8 cellular contexts compared by ENCODE assay signal in the genomic region with DNA sequence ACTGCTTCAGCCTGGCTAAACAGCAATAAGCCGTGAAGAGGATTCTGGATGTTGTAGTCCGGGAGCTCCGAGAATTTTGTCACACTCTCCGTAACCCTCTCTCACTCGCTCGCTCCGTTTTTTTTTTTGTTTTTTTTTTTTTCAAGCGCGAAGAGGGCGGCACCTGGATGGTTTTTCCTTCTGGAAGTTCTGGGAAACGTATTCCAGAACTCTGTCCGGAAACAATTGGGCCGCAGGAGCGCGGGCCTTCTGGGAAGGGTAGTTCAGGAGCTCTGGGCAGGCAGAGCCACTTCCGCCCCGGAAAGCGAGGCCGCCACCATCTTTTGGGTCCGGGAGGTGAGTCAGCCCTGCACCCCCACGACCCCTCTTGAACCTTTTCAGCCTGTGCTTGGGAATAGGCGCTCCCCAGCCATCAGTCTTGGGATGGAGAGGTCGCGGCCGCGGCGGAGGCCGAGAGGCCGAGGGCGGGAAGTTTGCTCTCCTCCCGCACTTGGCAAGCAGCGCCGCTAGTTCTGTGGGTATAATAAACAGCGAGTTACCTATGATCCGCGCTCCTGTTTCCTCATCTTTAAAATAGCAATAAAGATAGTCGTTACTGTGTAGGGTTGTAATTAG. TPM values are rescaled to one million over a fixed set of nuclear protein-coding genes. Genes with fewer than 3 reads are reported as not detected.
DNase-seq lines count a peak whose midpoint lies in the region; ATAC-seq and TF ChIP-seq lines count a peak whose summit lies in the region.

Gene ZNF227 (plus strand): TSS at position 283 of the 615 bp plus-strand sequence. CDS start 5,261 bp downstream, outside the sequence.

- peak; percentile 92 for DNase-seq in DMS 273 treated with DMSO at 0.1 percent for 48 hours (lab: John Stamatoyannopoulos, UW)
- DNase-seq in LHCN-M2 (ENCODE audit: low read depth): peak; percentile 98
- peak; percentile 73 for DNase-seq in RWPE1 (ENCODE audit: low spot score)
- peak; percentile 93 for DNase-seq in activated effector memory CD4-positive, alpha-beta T cell treated with anti-CD3 and anti-CD28 coated beads, Interleukin-2, amount 50 U/mL, for 16 hours
- DNase-seq in fibroblast of peridontal ligament (ENCODE audit: extremely low read depth): peak; percentile 98
- peak; percentile 60 to 84 (median 76) for DNase-seq in naive thymus-derived CD8-positive, alpha-beta T cell
- peak; percentile 75 for DNase-seq in stimulated activated naive B cell treated with anti-CD40 and anti-IgM and Interleukin-4, amounts not matched to agents 10 μg/mL and 1 μg/mL and 100 μg/mL, for 72 hours

- POLR2A ChIA-PET in RWPE1 (lab: Yijun Ruan, JAX; ENCODE audit: low non-redundant PET): interaction anchor here (0.6 to 0.7 kb wide), 2 partner anchors 144 to 287 kb away, joined by 3 read pairs; no protein-coding TSS in a partner anchor
- POLR2A ChIA-PET in naive thymus-derived CD8-positive, alpha-beta T cell (lab: Charles Lee): interaction anchor here (0.6 to 1.9 kb wide), 15 partner anchors 47 to 1253 kb away, joined by 3 to 23 read pairs (median 3); partner anchors contain the start of genes ZNF180, ZNF221, ZNF223 and ZNF226

- CTCF ChIA-PET in RWPE1 (lab: Yijun Ruan, JAX): interaction anchor here (0.6 kb wide), 1 partner anchor 191 kb away, joined by 4 read pairs; no protein-coding TSS in a partner anchor

- H3K27ac ChIP-seq in RWPE1: peak within 1 kb of the TSS; percentile 81

- peaks cover under 1 to 23% (median 5%) of the 10 kb centered on the region in 9 donors for H3K9me3 Mint-ChIP-seq in naive thymus-derived CD8-positive, alpha-beta T cell
- H3K9me3 Mint-ChIP-seq in stimulated activated naive B cell treated with anti-CD40 and anti-IgM and Interleukin-4, amounts not matched to agents 10 μg/mL and 1 μg/mL and 100 μg/mL, for 72 hours: peaks cover 0 to 2% of the 10 kb centered on the region in 2 donors

- peaks cover 8 to 33% (median 28%) of the 10 kb centered on the region in 3 donors for H3K36me3 Mint-ChIP-seq in naive thymus-derived CD8-positive, alpha-beta T cell
- H3K36me3 Mint-ChIP-seq in stimulated activated naive B cell treated with anti-CD40 and anti-IgM and Interleukin-4, amounts not matched to agents 10 μg/mL and 1 μg/mL and 100 μg/mL, for 72 hours: peaks cover 18 to 28% of the 10 kb centered on the region in 2 donors

- no peaks in the 10 kb centered on the region for H3K27me3 Mint-ChIP-seq in naive thymus-derived CD8-positive, alpha-beta T cell
- no peaks in the 10 kb centered on the region for H3K27me3 Mint-ChIP-seq in stimulated activated naive B cell treated with anti-CD40 and anti-IgM and Interleukin-4, amounts not matched to agents 10 μg/mL and 1 μg/mL and 100 μg/mL, for 72 hours

- ATAC-seq in GM21528 (IDR thresholded peaks at IDR 0.05; ENCODE audit: low FRiP score, unreplicated experiment): peak; percentile 89
- ATAC-seq in naive thymus-derived CD8-positive, alpha-beta T cell: peak; percentile 97 to 98
- peak; percentile 97 for ATAC-seq in stimulated activated naive B cell treated with anti-CD40 and anti-IgM and Interleukin-4, amounts not matched to agents 10 μg/mL and 1 μg/mL and 100 μg/mL, for 72 hours (replicated peaks)

- H3K4me3 Mint-ChIP-seq in naive thymus-derived CD8-positive, alpha-beta T cell: peak within 1 kb of the TSS; percentile 92 to 100 (median 96)
- H3K4me3 Mint-ChIP-seq in stimulated activated naive B cell treated with anti-CD40 and anti-IgM and Interleukin-4, amounts not matched to agents 10 μg/mL and 1 μg/mL and 100 μg/mL, for 72 hours: peak within 1 kb of the TSS; percentile 94 to 96

- H3K27ac Mint-ChIP-seq in naive thymus-derived CD8-positive, alpha-beta T cell: peak within 1 kb of the TSS; percentile 90 to 99 (median 96)
- H3K27ac Mint-ChIP-seq in stimulated activated naive B cell treated with anti-CD40 and anti-IgM and Interleukin-4, amounts not matched to agents 10 μg/mL and 1 μg/mL and 100 μg/mL, for 72 hours: peak within 1 kb of the TSS; percentile 98

- no peak for TF ChIP-seq CTCF in RWPE1 (conservative IDR thresholded peaks at IDR 0.05; ENCODE audit: low read depth)

- peaks cover 9 to 36% (median 31%) of the 10 kb centered on the region in 4 donors for H3K4me1 Mint-ChIP-seq in naive thymus-derived CD8-positive, alpha-beta T cell
- H3K4me1 Mint-ChIP-seq in stimulated activated naive B cell treated with anti-CD40 and anti-IgM and Interleukin-4, amounts not matched to agents 10 μg/mL and 1 μg/mL and 100 μg/mL, for 72 hours: peaks cover 11 to 20% of the 10 kb centered on the region in 2 donors

RNA-seq across cellular contexts. Expression of gene ZNF227, which starts in this region (rescaled TPM):
- 17.3 and 19.4 TPM in 2 replicates for total RNA-seq in LHCN-M2 (2014; rRNA removed)
- polyA plus RNA-seq in LHCN-M2 (2012): 4.7 TPM
- 10 to 100 TPM; 57.0 to 57.4 TPM for total RNA-seq in naive thymus-derived CD8-positive, alpha-beta T cell
- polyA plus RNA-seq in naive thymus-derived CD8-positive, alpha-beta T cell: 10 to 100 TPM in 2 of 3 donors, 1 to 10 TPM in 1; 9.0 to 12.9 (median 11.2) TPM

Comparison
In these comparisons a context has a peak if more than half of its experiments do, and no peak if none do; other contexts are left out.
1. Peak in every context shown above with its lines: DNase-seq, ATAC-seq and H3K27ac ChIP-seq.